ENCODE assay signal across 8 cellular contexts in the genomic region with DNA sequence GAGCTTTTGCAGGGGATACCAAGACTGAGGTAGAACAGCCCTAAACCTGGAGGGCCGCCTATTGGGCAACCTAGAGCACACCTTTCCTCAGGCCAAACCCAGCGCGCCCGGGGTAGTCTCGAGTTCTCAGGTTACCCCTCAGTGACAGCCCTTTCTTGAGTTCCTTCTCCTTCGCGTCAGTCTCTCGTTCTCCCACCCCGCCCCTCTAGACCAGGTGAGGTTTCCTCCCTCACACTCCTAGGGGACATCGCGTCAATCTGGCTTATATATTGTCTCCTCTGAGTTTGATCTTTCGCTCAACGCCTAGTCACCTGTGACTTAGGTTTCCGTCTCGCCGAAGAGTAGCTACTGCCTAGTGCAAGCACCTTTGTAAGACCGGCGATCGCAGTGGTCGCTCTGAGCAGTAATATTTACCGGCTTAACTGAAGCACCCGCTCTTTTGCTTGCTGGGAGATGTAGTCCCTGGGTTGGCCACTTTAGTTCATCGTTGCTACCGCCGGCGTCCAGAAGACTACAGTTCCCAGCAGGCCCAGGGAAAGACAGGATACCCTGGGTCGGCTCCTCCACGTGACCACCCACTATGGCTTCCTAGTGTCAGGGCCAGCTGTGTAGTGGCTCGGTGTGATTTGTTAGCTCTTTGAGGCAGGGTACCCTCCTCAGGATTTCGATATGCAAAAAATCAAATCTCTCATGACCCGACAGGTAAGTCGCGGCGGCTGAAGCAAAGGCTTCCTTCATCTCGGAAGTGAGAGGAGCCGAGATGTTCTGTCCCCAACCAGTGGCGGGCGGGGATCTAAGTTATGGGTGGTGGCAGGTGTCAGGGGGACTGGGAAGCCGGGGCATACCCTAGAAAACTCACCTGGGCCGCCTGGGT. TPM values are rescaled to one million over a fixed set of nuclear protein-coding genes. Genes with fewer than 3 reads are reported as not detected.
DNase-seq lines count a peak whose midpoint lies in the region; ATAC-seq and TF ChIP-seq lines count a peak whose summit lies in the region.

A gene with protein sequence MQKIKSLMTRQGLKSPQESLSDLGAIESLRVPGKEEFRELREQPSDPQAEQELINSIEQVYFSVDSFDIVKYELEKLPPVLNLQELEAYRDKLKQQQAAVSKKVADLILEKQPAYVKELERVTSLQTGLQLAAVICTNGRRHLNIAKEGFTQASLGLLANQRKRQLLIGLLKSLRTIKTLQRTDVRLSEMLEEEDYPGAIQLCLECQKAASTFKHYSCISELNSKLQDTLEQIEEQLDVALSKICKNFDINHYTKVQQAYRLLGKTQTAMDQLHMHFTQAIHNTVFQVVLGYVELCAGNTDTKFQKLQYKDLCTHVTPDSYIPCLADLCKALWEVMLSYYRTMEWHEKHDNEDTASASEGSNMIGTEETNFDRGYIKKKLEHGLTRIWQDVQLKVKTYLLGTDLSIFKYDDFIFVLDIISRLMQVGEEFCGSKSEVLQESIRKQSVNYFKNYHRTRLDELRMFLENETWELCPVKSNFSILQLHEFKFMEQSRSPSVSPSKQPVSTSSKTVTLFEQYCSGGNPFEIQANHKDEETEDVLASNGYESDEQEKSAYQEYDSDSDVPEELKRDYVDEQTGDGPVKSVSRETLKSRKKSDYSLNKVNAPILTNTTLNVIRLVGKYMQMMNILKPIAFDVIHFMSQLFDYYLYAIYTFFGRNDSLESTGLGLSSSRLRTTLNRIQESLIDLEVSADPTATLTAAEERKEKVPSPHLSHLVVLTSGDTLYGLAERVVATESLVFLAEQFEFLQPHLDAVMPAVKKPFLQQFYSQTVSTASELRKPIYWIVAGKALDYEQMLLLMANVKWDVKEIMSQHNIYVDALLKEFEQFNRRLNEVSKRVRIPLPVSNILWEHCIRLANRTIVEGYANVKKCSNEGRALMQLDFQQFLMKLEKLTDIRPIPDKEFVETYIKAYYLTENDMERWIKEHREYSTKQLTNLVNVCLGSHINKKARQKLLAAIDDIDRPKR (plus strand): TSS at position 568 of the 874 bp plus-strand sequence. CDS start 102 bp downstream, at position 670.

- H3K9ac ChIP-seq in adipocyte (ENCODE audit: low read length) (peak within 1 kb of the TSS; percentile 92), trophoblast cell (ENCODE audit: low read length) (peak within 1 kb of the TSS; percentile 83)

- H3K4me2 ChIP-seq in trophoblast cell (ENCODE audit: low read length): peak within 1 kb of the TSS; percentile 81

- H3K36me3 ChIP-seq in adipocyte (ENCODE audit: control insufficient read depth, insufficient read depth, low read length, severe bottlenecking): no peaks in the 10 kb centered on the region
- no peaks in the 10 kb centered on the region for H3K36me3 ChIP-seq in trophoblast cell (ENCODE audit: control insufficient read depth in 1 of 2, insufficient read depth in 2 of 2, low read length in 2 of 2)
- no peaks in the 10 kb centered on the region for H3K36me3 ChIP-seq in transverse colon

- H3K27ac ChIP-seq in trophoblast cell (ENCODE audit: low read depth, low read length): peak within 1 kb of the TSS; percentile 75
- H3K27ac ChIP-seq in transverse colon: peak within 1 kb of the TSS; percentile 79 to 86 (median 83)

- H3K9me3 ChIP-seq in adipocyte (ENCODE audit: control insufficient read depth, low read length): no peaks in the 10 kb centered on the region
- no peaks in the 10 kb centered on the region for H3K9me3 ChIP-seq in trophoblast cell (ENCODE audit: insufficient read depth, low read depth, low read length)
- no peaks in the 10 kb centered on the region for H3K9me3 ChIP-seq in transverse colon

- no peaks in the 10 kb centered on the region for H3K79me2 ChIP-seq in trophoblast cell (ENCODE audit: control insufficient read depth, insufficient read depth, low read length, poor library complexity)

- no peak within 1 kb of the TSS for H3K23ac ChIP-seq in trophoblast cell (ENCODE audit: low read length)

- TF ChIP-seq POLR2A in transverse colon (IDR thresholded peaks at IDR 0.05): peak; percentile 62

- intact Hi-C loops in cardiac septum (cut with DNase I): no loop called here
- intact Hi-C loops in transverse colon (cut with DNase I; ENCODE audit: low total_unique reads): no loop called here

- TF ChIP-seq CTCF in GM12875 (IDR thresholded peaks at IDR 0.05; ENCODE audit: borderline replicate concordance, insufficient read depth, low read depth, low read length) (no peak), transverse colon (IDR thresholded peaks at IDR 0.05) (peak in 3 of 5 experiments; percentile 18 to 59 (median 47))

- H3K4me3 ChIP-seq in GM12875 (ENCODE audit: low read depth, low read length) (peak within 1 kb of the TSS; percentile 88), adipocyte (ENCODE audit: low read length) (peak within 1 kb of the TSS; percentile 99), trophoblast cell (ENCODE audit: low read depth, low read length) (peak within 1 kb of the TSS; percentile 80), transverse colon (peak within 1 kb of the TSS; percentile 61 to 83 (median 68))

- H3K4me1 ChIP-seq in adipocyte (ENCODE audit: control insufficient read depth, insufficient read depth, low read length) (peaks cover 16% of the 10 kb centered on the region), trophoblast cell (ENCODE audit: control insufficient read depth in 1 of 2, insufficient read depth in 2 of 2, low read length in 2 of 2) (peaks cover 0 to 2% of the 10 kb centered on the region in 2 experiments), transverse colon (peaks cover 0 to 34% (median 13%) of the 10 kb centered on the region in 4 donors)

- peak within 1 kb of the TSS; percentile 93 for H4K8ac ChIP-seq in trophoblast cell (ENCODE audit: low read depth, low read length)

- WGBS in trophoblast cell (ENCODE audit: extremely low coverage, insufficient coverage, insufficient read length): no CpG with 5 or more reads among the region's 40 CpGs
- WGBS in transverse colon (ENCODE audit: low coverage in 1 of 2), 2 donors: 0 to 2% methylated on average over 16 to 40 of the region's 40 CpGs

- H2BK5ac ChIP-seq in trophoblast cell (ENCODE audit: low read depth, low read length, poor library complexity): peak within 1 kb of the TSS; percentile 74

- H2AFZ ChIP-seq in trophoblast cell (ENCODE audit: insufficient read depth, low read length, poor library complexity): peak within 1 kb of the TSS; percentile 84

- no peak for TF ChIP-seq EP300 in transverse colon (IDR thresholded peaks at IDR 0.05; ENCODE audit: low read depth)

- in situ Hi-C loops in transverse colon (cut with MboI; ENCODE audit: low pct_ligation_motif_present in 1 of 4, low pct_unique_long_range_greater_than_20kb in 1 of 4, low sequenced_read_pairs in 3 of 4): loop anchor here in 1 of 4 donors (10.0 kb wide), 1 partner anchor 63 kb away; no protein-coding TSS in a partner anchor

- no peak within 1 kb of the TSS for H2BK12ac ChIP-seq in trophoblast cell (ENCODE audit: low read length)

- H2BK120ac ChIP-seq in trophoblast cell (ENCODE audit: insufficient read depth, low read length, poor library complexity): peak within 1 kb of the TSS; percentile 19

- DNase-seq in NCI-H1436 (lab: John Stamatoyannopoulos, UW): peak; percentile 94
- DNase-seq in T follicular helper cell (ENCODE audit: low read depth): peak; percentile 91
- DNase-seq in adipocyte (ENCODE audit: low read depth): peak; percentile 99
- peak; percentile 96 for DNase-seq in cardiac septum (ENCODE audit: low spot score)
- DNase-seq in trophoblast cell: peak; percentile 96 to 97
- peak; percentile 95 for DNase-seq in transverse colon

- H3K14ac ChIP-seq in trophoblast cell (ENCODE audit: low read length): peak within 1 kb of the TSS; percentile 69

- peak; percentile 100 for ATAC-seq in HG02798 (IDR thresholded peaks at IDR 0.05; ENCODE audit: poor library complexity, unreplicated experiment)

- H3K27me3 ChIP-seq in adipocyte (replicated peaks; ENCODE audit: control insufficient read depth, insufficient read depth, low read length): no peaks in the 10 kb centered on the region
- H3K27me3 ChIP-seq in trophoblast cell (ENCODE audit: insufficient read depth, low read length): no peaks in the 10 kb centered on the region
- no peaks in the 10 kb centered on the region for H3K27me3 ChIP-seq in transverse colon

- peak within 1 kb of the TSS; percentile 67 for H4K91ac ChIP-seq in trophoblast cell (ENCODE audit: low read depth, low read length)

- H3K79me1 ChIP-seq in trophoblast cell (ENCODE audit: low read length): peaks cover 5% of the 10 kb centered on the region

- H2AK5ac ChIP-seq in trophoblast cell (ENCODE audit: low read length): no peak within 1 kb of the TSS

- H3K18ac ChIP-seq in trophoblast cell (ENCODE audit: low read length): no peak within 1 kb of the TSS

- H3K4ac ChIP-seq in trophoblast cell (ENCODE audit: low read depth, low read length): peak within 1 kb of the TSS; percentile 70

- H4K12ac ChIP-seq in trophoblast cell (ENCODE audit: low read depth, low read length): peak within 1 kb of the TSS; percentile 81

RNA-seq across cellular contexts. Expression of the gene that starts here (rescaled TPM):
- total RNA-seq in cardiac septum (14.4 TPM), transverse colon (10 to 100 TPM; 17.1 to 43.7 (median 26.9) TPM)
- polyA plus RNA-seq in trophoblast cell (2013): 10.8 and 11.4 TPM in 2 replicates

Comparison
In these comparisons a context has a peak if more than half of its experiments do, and no peak if none do; other contexts are left out.
1. Peak in every context shown above with its lines: DNase-seq, ATAC-seq, H3K4me3 ChIP-seq and H3K27ac ChIP-seq.